Comparison of ENCODE assay signal across 10 cellular contexts in genomic region chr16:14289692-14290340, GRCh38.
DNase-seq lines count a peak whose midpoint lies in the region; ATAC-seq and TF ChIP-seq lines count a peak whose summit lies in the region.
"Had no signal": no experiment of that assay in that cellular context is flagged by ENCODE, and none has a peak within 500 bp of the region (broad histone marks: within the 10 kb centered on the region; RNA-seq: fewer than 3 reads in every experiment).

No MANE protein-coding gene starts in this region.

- 0 out of 2 replicates have a peak, but pooled peaks cover 5% of the 10 kb centered on the region for H3K4me1 ChIP-seq in SJCRH30
- H3K4me1 ChIP-seq in foreskin keratinocyte, result no peaks in the 10 kb centered on the region
- H3K4me1 ChIP-seq in tibial nerve, result peaks cover 0 to 27% (median 3%) of the 10 kb centered on the region in 4 donors
- H3K4me1 ChIP-seq in esophagus squamous epithelium, result peaks cover 0 to 15% (median 0%) of the 10 kb centered on the region in 3 donors

- DNase-seq in DMS53 (lab: John Stamatoyannopoulos, UW), result peak; percentile 78
- no peak for DNase-seq in HFF-Myc (ENCODE audit: extremely low read depth, low read depth)
- DNase-seq in SJCRH30, result peak; percentile 52 to 68
- no peak for DNase-seq in foreskin keratinocyte
- no peak for DNase-seq in tibial nerve (ENCODE audit: low spot score in 2 of 2)
- DNase-seq in esophagus squamous epithelium (lab: John Stamatoyannopoulos, UW), result no peak
- DNase-seq in activated T-helper 2 cell treated with anti-CD3 and anti-CD28 coated beads, Interferon-gamma antibody, Interleukin-2, Interleukin-4, amounts not matched to agents 10 μg/mL and 5 μg/mL and 100 μg/mL, durations not matched to agents 14 hours and 24 hours and 36 hours (ENCODE audit: low spot score), result no peak

- TF ChIP-seq CTCF in HFF-Myc (IDR thresholded peaks at IDR 0.05; ENCODE audit: low read depth, low read length, missing control alignments) (peak; percentile 51), foreskin keratinocyte (conservative IDR thresholded peaks at IDR 0.05) (peak; percentile 67), tibial nerve (IDR thresholded peaks at IDR 0.05) (no peak), esophagus squamous epithelium (IDR thresholded peaks at IDR 0.05) (peak in 3 of 6 experiments; percentile 20 to 49 (median 30))

- TF ChIP-seq EP300 in tibial nerve (IDR thresholded peaks at IDR 0.05), result no peak

- no peak overlapping the region for H3K4me3 Mint-ChIP-seq in activated T-helper 2 cell treated with anti-CD3 and anti-CD28 coated beads, Interferon-gamma antibody, Interleukin-2, Interleukin-4, amounts not matched to agents 10 μg/mL and 5 μg/mL and 100 μg/mL, durations not matched to agents 14 hours and 24 hours and 36 hours (ENCODE audit: low read depth)
- H3K4me3 Mint-ChIP-seq: T-cell had no signal

- H3K9me3 Mint-ChIP-seq in activated T-helper 2 cell treated with anti-CD3 and anti-CD28 coated beads, Interferon-gamma antibody, Interleukin-2, Interleukin-4, amounts not matched to agents 10 μg/mL and 5 μg/mL and 100 μg/mL, durations not matched to agents 14 hours and 24 hours and 36 hours, result peaks cover 17% of the 10 kb centered on the region

- peaks cover 2% of the 10 kb centered on the region for H3K27me3 Mint-ChIP-seq in activated T-helper 2 cell treated with anti-CD3 and anti-CD28 coated beads, Interferon-gamma antibody, Interleukin-2, Interleukin-4, amounts not matched to agents 10 μg/mL and 5 μg/mL and 100 μg/mL, durations not matched to agents 14 hours and 24 hours and 36 hours (ENCODE audit: low read depth)
- H3K27me3 Mint-ChIP-seq: T-cell had no signal

- no peak for TF ChIP-seq POLR2A in tibial nerve (IDR thresholded peaks at IDR 0.05)
- no peak for TF ChIP-seq POLR2A in esophagus squamous epithelium (IDR thresholded peaks at IDR 0.05)

- H3K27me3 ChIP-seq in SJCRH30, result no peaks in the 10 kb centered on the region
- no peaks in the 10 kb centered on the region for H3K27me3 ChIP-seq in foreskin keratinocyte
- no peaks in the 10 kb centered on the region for H3K27me3 ChIP-seq in tibial nerve
- H3K27me3 ChIP-seq in esophagus squamous epithelium, result no peaks in the 10 kb centered on the region

- H3K27ac ChIP-seq in SJCRH30, result no peak overlapping the region
- H3K27ac ChIP-seq in foreskin keratinocyte, result no peak overlapping the region
- H3K27ac ChIP-seq in tibial nerve, result no peak overlapping the region
- H3K27ac ChIP-seq in esophagus squamous epithelium, result no peak overlapping the region

- peaks cover 9% of the 10 kb centered on the region for H3K4me1 Mint-ChIP-seq in activated T-helper 2 cell treated with anti-CD3 and anti-CD28 coated beads, Interferon-gamma antibody, Interleukin-2, Interleukin-4, amounts not matched to agents 10 μg/mL and 5 μg/mL and 100 μg/mL, durations not matched to agents 14 hours and 24 hours and 36 hours (ENCODE audit: low read depth)

- no peaks in the 10 kb centered on the region for H3K36me3 ChIP-seq in SJCRH30
- no peaks in the 10 kb centered on the region for H3K36me3 ChIP-seq in tibial nerve
- no peaks in the 10 kb centered on the region for H3K36me3 ChIP-seq in esophagus squamous epithelium

- H3K9me3 ChIP-seq in SJCRH30 (replicated peaks) (peaks cover 11% of the 10 kb centered on the region), tibial nerve (peaks cover 0 to 15% (median 0%) of the 10 kb centered on the region in 4 donors), esophagus squamous epithelium (peaks cover 5 to 13% (median 13%) of the 10 kb centered on the region in 3 donors)

- peaks cover 4% of the 10 kb centered on the region for H3K36me3 Mint-ChIP-seq in activated T-helper 2 cell treated with anti-CD3 and anti-CD28 coated beads, Interferon-gamma antibody, Interleukin-2, Interleukin-4, amounts not matched to agents 10 μg/mL and 5 μg/mL and 100 μg/mL, durations not matched to agents 14 hours and 24 hours and 36 hours (ENCODE audit: low read depth)

- peak; percentile 16 for ATAC-seq in foreskin keratinocyte
- no peak for ATAC-seq in GM21529 (IDR thresholded peaks at IDR 0.05; ENCODE audit: unreplicated experiment)
- ATAC-seq: T-cell had no signal

- H3K4me3 ChIP-seq in HFF-Myc (replicated peaks; ENCODE audit: low read depth, low read length) (no peak overlapping the region), SJCRH30 (no peak overlapping the region), tibial nerve (no peak overlapping the region), esophagus squamous epithelium (no peak overlapping the region)

- no peak overlapping the region for H3K27ac Mint-ChIP-seq in activated T-helper 2 cell treated with anti-CD3 and anti-CD28 coated beads, Interferon-gamma antibody, Interleukin-2, Interleukin-4, amounts not matched to agents 10 μg/mL and 5 μg/mL and 100 μg/mL, durations not matched to agents 14 hours and 24 hours and 36 hours
- H3K27ac Mint-ChIP-seq: immature natural killer cell, T-cell had no signal

- WGBS in tibial nerve, 2 donors, result 53 to 55% methylated on average over 9 of the region's 9 CpGs
- WGBS in esophagus squamous epithelium, 2 donors, result 41 to 50% methylated on average over 9 of the region's 9 CpGs

- intact Hi-C loops in esophagus squamous epithelium (cut with DNase I), result no loop called here
- intact Hi-C loops in activated T-helper 2 cell treated with anti-CD3 and anti-CD28 coated beads, Interferon-gamma antibody, Interleukin-2, Interleukin-4, amounts not matched to agents 10 μg/mL and 5 μg/mL and 100 μg/mL, durations not matched to agents 14 hours and 24 hours and 36 hours (cut with micrococcal nuclease), result loop anchor here (5.0 kb wide), 2 partner anchors 218 to 342 kb away; partner anchors contain the start of genes BFAR, MRTFB and PARN

Comparison
In these comparisons a context has a peak if more than half of its experiments do, and no peak if none do; other contexts are left out.
1. DNase-seq: peak in DMS53 (single experiment) and SJCRH30 (2 of 2); none in HFF-Myc (single experiment), foreskin keratinocyte (0 of 2), tibial nerve (0 of 2), esophagus squamous epithelium (single experiment) and activated T-helper 2 cell treated with anti-CD3 and anti-CD28 coated beads, Interferon-gamma antibody, Interleukin-2, Interleukin-4, amounts not matched to agents 10 μg/mL and 5 μg/mL and 100 μg/mL, durations not matched to agents 14 hours and 24 hours and 36 hours (single experiment).
2. CTCF ChIP-seq: peak in HFF-Myc (single experiment) and foreskin keratinocyte (single experiment); none in tibial nerve (0 of 5).